ENCODE assay signal across 22 cellular contexts in genomic region chr18:57443716-57444115, GRCh38. TPM values are rescaled to one million over a fixed set of nuclear protein-coding genes. Genes with fewer than 3 reads are reported as not detected.
"Had no signal": no experiment of that assay in that cellular context is flagged by ENCODE, and none has a peak within 500 bp of the region (broad histone marks: within the 10 kb centered on the region; RNA-seq: fewer than 3 reads in every experiment).

No MANE protein-coding gene starts in this region.

- H3K27ac ChIP-seq: epithelial cell of prostate, esophagus squamous epithelium, pancreas, uterus, WERI-Rb-1 had no signal

- H3K36me3 ChIP-seq: esophagus squamous epithelium, pancreas, right lobe of liver, uterus had no signal

- H3K27me3 ChIP-seq: right lobe of liver had no signal

- H3K9me3 ChIP-seq: esophagus squamous epithelium, pancreas, right lobe of liver, uterus had no signal

- H3K4me3 ChIP-seq: esophagus squamous epithelium, pancreas, uterus had no signal

- DNase-seq: activated CD4-positive, alpha-beta T cell treated with anti-CD3 and anti-CD28 coated beads for 48 hours; activated CD4-positive, alpha-beta T cell treated with anti-CD3 and anti-CD28 coated beads, Interleukin-2, amount 50 U/mL, for 48 hours; activated CD8-positive, alpha-beta memory T cell treated with anti-CD3 and anti-CD28 coated beads for 24 hours; activated effector memory CD4-positive, alpha-beta T cell treated with Interleukin-2 at 50 U/mL for 16 hours; activated naive CD4-positive, alpha-beta T cell treated with Interleukin-2 at 50 U/mL for 16 hours; anterior cingulate cortex; dermis blood vessel endothelial cell; effector CD8-positive, alpha-beta T cell; esophagus squamous epithelium; naive B cell; nephron progenitor cell; pancreas; stimulated activated CD4-positive, alpha-beta T cell treated with anti-CD3 and anti-CD28 coated beads, Interleukin-4, amount 100 ng/mL, for 24 hours; stimulated activated naive CD8-positive, alpha-beta T cell treated with anti-CD3 and anti-CD28 coated beads, Interleukin-15, amount 100 ng/mL, for 72 hours; substantia nigra; uterus; WERI-Rb-1 had no signal

- ATAC-seq: activated CD4-positive, CD25-positive, alpha-beta regulatory T cell treated with anti-CD3 and anti-CD28 coated beads, Interleukin-2, amount 50 U/mL, for 24 hours; stimulated activated effector memory CD8-positive, alpha-beta T cell treated with anti-CD3 and anti-CD28 coated beads, Interleukin-12 subunit alpha, Interleukin-12 subunit beta, amount 100 ng/mL, for 72 hours; stimulated activated naive CD8-positive, alpha-beta T cell treated with anti-CD3 and anti-CD28 coated beads, Interleukin-15, amount 100 ng/mL, for 72 hours had no signal

RNA-seq across cellular contexts. Expression of gene ONECUT2, which starts 8.5 kb away (rescaled TPM):
- total RNA-seq: skeletal muscle tissue had no signal
